Comparison of ENCODE assay signal across 19 cellular contexts in the genomic region with DNA sequence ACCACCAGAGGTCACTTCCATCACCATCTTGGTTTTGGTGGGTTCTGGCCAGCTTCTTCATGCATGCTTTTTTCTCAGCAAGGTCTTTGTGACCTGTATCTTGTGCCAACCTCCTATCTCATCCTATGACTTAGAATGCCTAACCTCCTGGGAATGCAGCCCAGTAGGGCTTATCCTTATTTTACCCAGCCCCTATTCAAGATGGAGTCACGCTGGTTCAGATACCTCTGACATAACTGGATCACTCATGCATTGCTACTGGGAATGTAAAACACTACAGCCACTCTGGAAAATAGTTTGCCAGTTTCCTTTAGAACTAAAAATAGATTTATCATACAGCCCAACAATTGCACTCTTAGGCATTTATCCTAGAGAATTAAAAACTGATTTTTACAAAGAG.
"Had no signal": no experiment of that assay in that cellular context is flagged by ENCODE, and none has a peak within 500 bp of the region (broad histone marks: within the 10 kb centered on the region; RNA-seq: fewer than 3 reads in every experiment).

No MANE protein-coding gene starts in this region.

- H3K4me3 ChIP-seq: adrenal gland, esophagus squamous epithelium, skin epidermis, suprapubic skin, transverse colon, vagina had no signal

- H3K4me1 ChIP-seq: adrenal gland, suprapubic skin, vagina had no signal

- H3K9me3 ChIP-seq: adrenal gland, esophagus squamous epithelium, suprapubic skin, transverse colon, vagina had no signal

- DNase-seq: activated CD4-positive, alpha-beta T cell treated with anti-CD3 and anti-CD28 coated beads, Interleukin-2, amount 50 U/mL, for 4 hours; activated effector memory CD4-positive, alpha-beta T cell treated with anti-CD3 and anti-CD28 coated beads, Interleukin-2, amount 50 U/mL, for 16 hours; activated T-cell treated with anti-CD3 and anti-CD28 coated beads, Interleukin-2, amount 50 U/mL, for 72 hours; dermis blood vessel endothelial cell; effector memory CD4-positive, alpha-beta T cell; esophagus squamous epithelium; hippocampal formation; islet precursor cell; occipital lobe; posterior cingulate gyrus; retina; T-helper 2 cell had no signal

- H3K36me3 Mint-ChIP-seq: activated naive CD4-positive, alpha-beta T cell treated with anti-CD3 and anti-CD28 coated beads, Interleukin-2, amount 50 U/mL, for 24 hours had no signal

- H3K27ac ChIP-seq: adrenal gland, esophagus squamous epithelium, skin epidermis, suprapubic skin, transverse colon, vagina had no signal

- H3K4me3 Mint-ChIP-seq: activated naive CD4-positive, alpha-beta T cell treated with anti-CD3 and anti-CD28 coated beads, Interleukin-2, amount 50 U/mL, for 24 hours; activated T-cell treated with anti-CD3 and anti-CD28 coated beads, Interleukin-2, amount 50 U/mL, for 72 hours; stimulated activated naive CD8-positive, alpha-beta T cell treated with anti-CD3 and anti-CD28 coated beads, Interleukin-15, Interleukin-2, amounts not matched to agents 100 ng/mL and 50 ng/mL, for 24 hours had no signal

- H3K4me1 Mint-ChIP-seq: activated naive CD4-positive, alpha-beta T cell treated with anti-CD3 and anti-CD28 coated beads, Interleukin-2, amount 50 U/mL, for 24 hours had no signal

- ATAC-seq: activated T-cell treated with anti-CD3 and anti-CD28 coated beads, Interleukin-2, amount 50 U/mL, for 72 hours had no signal

- H3K36me3 ChIP-seq: adrenal gland, esophagus squamous epithelium, suprapubic skin, transverse colon, vagina had no signal

- H3K27me3 ChIP-seq: adrenal gland, esophagus squamous epithelium, suprapubic skin, transverse colon, vagina had no signal

- H3K27ac Mint-ChIP-seq: activated naive CD4-positive, alpha-beta T cell treated with anti-CD3 and anti-CD28 coated beads, Interleukin-2, amount 50 U/mL, for 24 hours; activated T-cell treated with anti-CD3 and anti-CD28 coated beads, Interleukin-2, amount 50 U/mL, for 72 hours; stimulated activated naive CD8-positive, alpha-beta T cell treated with anti-CD3 and anti-CD28 coated beads, Interleukin-15, Interleukin-2, amounts not matched to agents 100 ng/mL and 50 ng/mL, for 24 hours had no signal

- H3K9me3 Mint-ChIP-seq: activated naive CD4-positive, alpha-beta T cell treated with anti-CD3 and anti-CD28 coated beads, Interleukin-2, amount 50 U/mL, for 24 hours; activated T-cell treated with anti-CD3 and anti-CD28 coated beads, Interleukin-2, amount 50 U/mL, for 72 hours; stimulated activated naive CD8-positive, alpha-beta T cell treated with anti-CD3 and anti-CD28 coated beads, Interleukin-15, Interleukin-2, amounts not matched to agents 100 ng/mL and 50 ng/mL, for 24 hours had no signal
